ENCODE assay signal across 22 cellular contexts in genomic region chr3:189813652-189814245, GRCh38.
A peak's percentile ranks its signal among the peaks of the same experiment; 100 is the strongest.
DNase-seq lines count a peak whose midpoint lies in the region; ATAC-seq and TF ChIP-seq lines count a peak whose summit lies in the region.
"Had no signal": no experiment of that assay in that cellular context is flagged by ENCODE, and none has a peak within 500 bp of the region (broad histone marks: within the 10 kb centered on the region; RNA-seq: fewer than 3 reads in every experiment).

No MANE protein-coding gene starts in this region.

- POLR2A ChIA-PET in activated CD8-positive, alpha-beta T cell treated with anti-CD3 and anti-CD28 coated beads for 36 hours (lab: Charles Lee): interaction anchor here (0.6 kb wide), 1 partner anchor 28 kb away, joined by 6 read pairs; no protein-coding TSS in a partner anchor

- H3K4me1 ChIP-seq in left ventricle myocardium inferior: peaks cover 12% of the 10 kb centered on the region
- H3K4me1 ChIP-seq in foreskin keratinocyte: peaks cover 40% of the 10 kb centered on the region
- no peaks in the 10 kb centered on the region for H3K4me1 ChIP-seq in vagina
- H3K4me1 ChIP-seq: A549; BLaER1 treated with 17β-estradiol and CSF1 and Interleukin-3, amounts not matched to agents 10 nM and 100 nM; SJSA1 had no signal

- CTCF ChIA-PET in activated CD8-positive, alpha-beta T cell treated with anti-CD3 and anti-CD28 coated beads for 36 hours (lab: Charles Lee): no interaction called here

- H3K27me3 ChIP-seq in left ventricle myocardium inferior (ENCODE audit: low read depth) (no peaks in the 10 kb centered on the region), foreskin keratinocyte (no peaks in the 10 kb centered on the region), vagina (no peaks in the 10 kb centered on the region)
- H3K27me3 ChIP-seq: BLaER1 treated with 17β-estradiol and CSF1 and Interleukin-3, amounts not matched to agents 10 nM and 100 nM; SJSA1 had no signal

- H3K36me3 Mint-ChIP-seq in nephron progenitor cell (ENCODE audit: low read depth): no peaks in the 10 kb centered on the region
- H3K36me3 Mint-ChIP-seq in activated CD8-positive, alpha-beta T cell treated with anti-CD3 and anti-CD28 coated beads for 36 hours (ENCODE audit: low read depth): no peaks in the 10 kb centered on the region
- H3K36me3 Mint-ChIP-seq: CD8-positive, alpha-beta memory T cell had no signal

- ATAC-seq in left ventricle myocardium superior: peak; percentile 61
- no peak for ATAC-seq in foreskin keratinocyte
- ATAC-seq in activated CD8-positive, alpha-beta T cell treated with anti-CD3 and anti-CD28 coated beads for 36 hours: no peak
- ATAC-seq: A549, HCT116 had no signal

- no peaks in the 10 kb centered on the region for H3K9me3 ChIP-seq in left ventricle myocardium inferior (replicated peaks)
- H3K9me3 ChIP-seq in vagina: no peaks in the 10 kb centered on the region
- H3K9me3 ChIP-seq: A549; BLaER1 treated with 17β-estradiol and CSF1 and Interleukin-3, amounts not matched to agents 10 nM and 100 nM; SJSA1 had no signal

- intact Hi-C loops in left ventricle myocardium superior (cut with micrococcal nuclease): no loop called here
- intact Hi-C loops in left ventricle myocardium inferior (cut with micrococcal nuclease): no loop called here
- intact Hi-C loops in vagina (cut with DNase I): loop anchor here (5.0 kb wide), 1 partner anchor 1996 kb away; no protein-coding TSS in a partner anchor
- intact Hi-C loops in activated CD8-positive, alpha-beta T cell treated with anti-CD3 and anti-CD28 coated beads for 36 hours (cut with micrococcal nuclease): no loop called here

- H3K27ac ChIP-seq in left ventricle myocardium inferior (replicated peaks) (no peak overlapping the region), foreskin keratinocyte (peak overlapping the region; percentile 34), vagina (peak overlapping the region; percentile 22)
- H3K27ac ChIP-seq: A549; BLaER1 treated with 17β-estradiol and CSF1 and Interleukin-3, amounts not matched to agents 10 nM and 100 nM; SJSA1 had no signal

- DNase-seq in left ventricle myocardium superior (no peak), left ventricle myocardium inferior (no peak), foreskin keratinocyte (no peak), nephron progenitor cell (peak; percentile 25), vagina (ENCODE audit: extremely low spot score in 2 of 2) (no peak), LoVo (ENCODE audit: low spot score) (no peak), erythroblast (lab: John Stamatoyannopoulos, UW) (no peak)
- no peak for DNase-seq in activated CD8-positive, alpha-beta T cell treated with anti-CD3 and anti-CD28 coated beads for 36 hours
- DNase-seq: CD8-positive, alpha-beta memory T cell; DND-41; KG1; NCI-H1048; NCI-H1436 treated with DMSO at 0.1 percent for 48 hours; NCI-H2081; NCI-H345; NCI-H526; NK-92 treated with Interleukin-12 subunit alpha and Interleukin-12 subunit beta, amount 100 ng/mL, for 24 hours; RPMI8226 had no signal

- no peaks in the 10 kb centered on the region for H3K36me3 ChIP-seq in left ventricle myocardium inferior
- no peaks in the 10 kb centered on the region for H3K36me3 ChIP-seq in vagina
- H3K36me3 ChIP-seq: BLaER1 treated with 17β-estradiol and CSF1 and Interleukin-3, amounts not matched to agents 10 nM and 100 nM; SJSA1 had no signal

- H3K4me3 ChIP-seq in left ventricle myocardium inferior (no peak overlapping the region), vagina (no peak overlapping the region)
- H3K4me3 ChIP-seq: A549; BLaER1 treated with 17β-estradiol and CSF1 and Interleukin-3, amounts not matched to agents 10 nM and 100 nM; SJSA1 had no signal

- H3K27ac Mint-ChIP-seq in nephron progenitor cell: no peak overlapping the region
- H3K27ac Mint-ChIP-seq in activated CD8-positive, alpha-beta T cell treated with anti-CD3 and anti-CD28 coated beads for 36 hours: no peak overlapping the region
- H3K27ac Mint-ChIP-seq: CD8-positive, alpha-beta memory T cell had no signal

- H3K4me1 Mint-ChIP-seq in nephron progenitor cell: peaks cover 26% of the 10 kb centered on the region
- no peaks in the 10 kb centered on the region for H3K4me1 Mint-ChIP-seq in activated CD8-positive, alpha-beta T cell treated with anti-CD3 and anti-CD28 coated beads for 36 hours (ENCODE audit: low read depth)
- H3K4me1 Mint-ChIP-seq: CD8-positive, alpha-beta memory T cell had no signal

- TF ChIP-seq CTCF in left ventricle myocardium inferior (IDR thresholded peaks at IDR 0.05; ENCODE audit: borderline replicate concordance): no peak
- TF ChIP-seq CTCF in foreskin keratinocyte (conservative IDR thresholded peaks at IDR 0.05): no peak
- no peak for TF ChIP-seq CTCF in nephron progenitor cell (IDR thresholded peaks at IDR 0.05)
- TF ChIP-seq CTCF in vagina (IDR thresholded peaks at IDR 0.05): no peak
- TF ChIP-seq CTCF in activated CD8-positive, alpha-beta T cell treated with anti-CD3 and anti-CD28 coated beads for 36 hours (IDR thresholded peaks at IDR 0.05): no peak

- H3K9me3 Mint-ChIP-seq in nephron progenitor cell: no peaks in the 10 kb centered on the region
- no peaks in the 10 kb centered on the region for H3K9me3 Mint-ChIP-seq in activated CD8-positive, alpha-beta T cell treated with anti-CD3 and anti-CD28 coated beads for 36 hours
- H3K9me3 Mint-ChIP-seq: CD8-positive, alpha-beta memory T cell had no signal

- TF ChIP-seq POLR2A in vagina (IDR thresholded peaks at IDR 0.05): no peak
- TF ChIP-seq POLR2A in erythroblast (IDR thresholded peaks at IDR 0.05; ENCODE audit: low read length): no peak

- H3K4me3 Mint-ChIP-seq in nephron progenitor cell: peak overlapping the region; percentile 0
- no peak overlapping the region for H3K4me3 Mint-ChIP-seq in activated CD8-positive, alpha-beta T cell treated with anti-CD3 and anti-CD28 coated beads for 36 hours
- H3K4me3 Mint-ChIP-seq: CD8-positive, alpha-beta memory T cell had no signal

- H3K27me3 Mint-ChIP-seq in nephron progenitor cell (ENCODE audit: low read depth, poor library complexity): peaks cover 3% of the 10 kb centered on the region
- peaks cover 1% of the 10 kb centered on the region for H3K27me3 Mint-ChIP-seq in activated CD8-positive, alpha-beta T cell treated with anti-CD3 and anti-CD28 coated beads for 36 hours
